ENCODE assay signal across 15 cellular contexts in genomic region chr15:99619712-99620111, GRCh38. TPM values are rescaled to one million over a fixed set of nuclear protein-coding genes. Genes with fewer than 3 reads are reported as not detected.
DNase-seq lines count a peak whose midpoint lies in the region; ATAC-seq, FAIRE-seq and TF ChIP-seq lines count a peak whose summit lies in the region.
"Had no signal": no experiment of that assay in that cellular context is flagged by ENCODE, and none has a peak within 500 bp of the region (broad histone marks: within the 10 kb centered on the region; RNA-seq: fewer than 3 reads in every experiment).

No MANE protein-coding gene starts in this region.

- H3K9me3 Mint-ChIP-seq in CD8-positive, alpha-beta memory T cell = peaks cover 0 to 4% (median 0%) of the 10 kb centered on the region in 5 donors

- peak overlapping the region in 5 of 8 donors; percentile 23 to 64 (median 35) for H3K27ac Mint-ChIP-seq in CD8-positive, alpha-beta memory T cell

- no peak for DNase-seq in CD8-positive, alpha-beta memory T cell
- DNase-seq in RWPE2 (ENCODE audit: low spot score) (no peak), HTR-8/SVneo (ENCODE audit: insufficient read length, low spot score) (no peak), foreskin fibroblast (no peak)
- DNase-seq: activated B cell treated with CpG ODN at 0.5 μM for 24 hours, COR-L47, GDM1, NCI-H2171 had no signal

- TF ChIP-seq POLR2A in gastroesophageal sphincter (IDR thresholded peaks at IDR 0.05) = no peak

- no peak for TF ChIP-seq EP300 in gastroesophageal sphincter (IDR thresholded peaks at IDR 0.05)

- POLR2A ChIA-PET in CD8-positive, alpha-beta memory T cell (lab: Charles Lee) = no interaction called here

- peaks cover 7 to 12% (median 8%) of the 10 kb centered on the region in 3 donors for H3K36me3 Mint-ChIP-seq in CD8-positive, alpha-beta memory T cell

- H3K27me3 ChIP-seq in CD8-positive, alpha-beta memory T cell (ENCODE audit: insufficient read depth, low read length, poor library complexity, severe bottlenecking) = no peaks in the 10 kb centered on the region
- no peaks in the 10 kb centered on the region for H3K27me3 ChIP-seq in RWPE2 (ENCODE audit: insufficient read depth, poor library complexity, severe bottlenecking)
- H3K27me3 ChIP-seq in gastroesophageal sphincter = no peaks in the 10 kb centered on the region
- H3K27me3 ChIP-seq in skeletal muscle tissue (ENCODE audit: control insufficient read depth in 3 of 3, insufficient read depth in 3 of 3, low read length in 3 of 3) = no peaks in the 10 kb centered on the region
- H3K27me3 ChIP-seq: right atrium auricular region had no signal

- no peak overlapping the region for H3K27ac ChIP-seq in CD8-positive, alpha-beta memory T cell (ENCODE audit: low read depth, low read length)
- peak overlapping the region; percentile 31 for H3K27ac ChIP-seq in RWPE2 (ENCODE audit: poor library complexity, severe bottlenecking)
- peak overlapping the region in 1 of 4 donors; percentile 45 for H3K27ac ChIP-seq in gastroesophageal sphincter
- H3K27ac ChIP-seq in skeletal muscle tissue (ENCODE audit: low read depth, low read length) = peak overlapping the region; percentile 6

- TF ChIP-seq CTCF in RWPE2 (IDR thresholded peaks at IDR 0.05; ENCODE audit: poor library complexity, severe bottlenecking) = no peak
- no peak for TF ChIP-seq CTCF in gastroesophageal sphincter (IDR thresholded peaks at IDR 0.05)
- TF ChIP-seq CTCF in foreskin fibroblast (IDR thresholded peaks at IDR 0.05; ENCODE audit: low read depth, low read length) = no peak

- no peak overlapping the region for H3K4me3 Mint-ChIP-seq in CD8-positive, alpha-beta memory T cell
- H3K4me3 Mint-ChIP-seq: activated B cell treated with CpG ODN at 0.5 μM for 24 hours; stimulated activated naive CD8-positive, alpha-beta T cell treated with anti-CD3 and anti-CD28 coated beads, Interleukin-15, Interleukin-2, amounts not matched to agents 100 ng/mL and 50 ng/mL, for 24 hours had no signal

- H3K4me1 Mint-ChIP-seq in CD8-positive, alpha-beta memory T cell = peaks cover 39 to 68% (median 59%) of the 10 kb centered on the region in 3 donors

- no peaks in the 10 kb centered on the region for H3K27me3 Mint-ChIP-seq in CD8-positive, alpha-beta memory T cell
- H3K27me3 Mint-ChIP-seq: activated B cell treated with CpG ODN at 0.5 μM for 24 hours; stimulated activated naive CD8-positive, alpha-beta T cell treated with anti-CD3 and anti-CD28 coated beads, Interleukin-15, Interleukin-2, amounts not matched to agents 100 ng/mL and 50 ng/mL, for 24 hours had no signal

- WGBS in gastroesophageal sphincter (ENCODE audit: low coverage in 1 of 2), 2 donors = 66 to 90% methylated on average over 2 of the region's 2 CpGs

- FAIRE-seq in HTR-8/SVneo (lab: Jason Lieb, UNC) = no peak
- FAIRE-seq: colon, H54 had no signal

- no peak for ATAC-seq in RWPE2 (ENCODE audit: low read depth)
- ATAC-seq in gastroesophageal sphincter = peak; percentile 61
- ATAC-seq in HG03095 (IDR thresholded peaks at IDR 0.05; ENCODE audit: unreplicated experiment) = no peak

- H3K4me3 ChIP-seq in CD8-positive, alpha-beta memory T cell (ENCODE audit: low read length) = no peak overlapping the region
- no peak overlapping the region for H3K4me3 ChIP-seq in RWPE2 (ENCODE audit: severe bottlenecking)
- H3K4me3 ChIP-seq in gastroesophageal sphincter = no peak overlapping the region
- no peak overlapping the region for H3K4me3 ChIP-seq in skeletal muscle tissue (ENCODE audit: low read length in 3 of 3)
- no peak overlapping the region for H3K4me3 ChIP-seq in foreskin fibroblast (ENCODE audit: low read depth in 1 of 2, low read length in 2 of 2)
- H3K4me3 ChIP-seq: right atrium auricular region had no signal

- no peak overlapping the region for H3K9ac ChIP-seq in skeletal muscle tissue (ENCODE audit: low read depth in 1 of 3, low read length in 3 of 3)

- H3K36me3 ChIP-seq in CD8-positive, alpha-beta memory T cell (ENCODE audit: insufficient read depth, low read length) = no peaks in the 10 kb centered on the region
- 0 out of 2 replicates have a peak, but pooled peaks cover 3% of the 10 kb centered on the region for H3K36me3 ChIP-seq in RWPE2 (ENCODE audit: low read depth)
- H3K36me3 ChIP-seq in gastroesophageal sphincter = no peaks in the 10 kb centered on the region
- H3K36me3 ChIP-seq in skeletal muscle tissue (ENCODE audit: control insufficient read depth in 3 of 3, insufficient read depth in 3 of 3, low read length in 3 of 3) = no peaks in the 10 kb centered on the region
- H3K36me3 ChIP-seq: right atrium auricular region had no signal

- peaks cover 13% of the 10 kb centered on the region for H3K4me1 ChIP-seq in CD8-positive, alpha-beta memory T cell (ENCODE audit: insufficient read depth, low read length)
- H3K4me1 ChIP-seq in RWPE2 (ENCODE audit: insufficient read depth, poor library complexity, severe bottlenecking) (peaks cover 30% of the 10 kb centered on the region), gastroesophageal sphincter (peaks cover 10 to 53% (median 12%) of the 10 kb centered on the region in 3 donors), skeletal muscle tissue (ENCODE audit: control insufficient read depth in 3 of 3, insufficient read depth in 3 of 3, low read length in 3 of 3) (peaks cover 14 to 24% (median 19%) of the 10 kb centered on the region in 3 donors)

- H3K9me3 ChIP-seq in CD8-positive, alpha-beta memory T cell (ENCODE audit: low read length) = no peaks in the 10 kb centered on the region
- H3K9me3 ChIP-seq in RWPE2 (ENCODE audit: severe bottlenecking) = no peaks in the 10 kb centered on the region
- H3K9me3 ChIP-seq in gastroesophageal sphincter = no peaks in the 10 kb centered on the region
- no peaks in the 10 kb centered on the region for H3K9me3 ChIP-seq in skeletal muscle tissue (ENCODE audit: control insufficient read depth in 3 of 3, low read length in 3 of 3)
- H3K9me3 ChIP-seq: right atrium auricular region had no signal

- CTCF ChIA-PET in CD8-positive, alpha-beta memory T cell (lab: Charles Lee) = no interaction called here

RNA-seq across cellular contexts. Expression of gene MEF2A, which starts 53.9 kb away (rescaled TPM):
- total RNA-seq in CD8-positive, alpha-beta memory T cell = 10 to 100 TPM; 21.1 to 22.4 TPM
- 15.3 TPM for polyA plus RNA-seq in CD8-positive, alpha-beta memory T cell
- total RNA-seq in gastroesophageal sphincter = 100 to 1,000 TPM in 2 of 4 donors, 10 to 100 TPM in 2; 68.8 to 133 (median 95.7) TPM
- 29.7 TPM for total RNA-seq in skeletal muscle tissue
